24 cellular contexts compared by ENCODE assay signal in genomic region chr3:185162634-185163033, GRCh38. TPM values are rescaled to one million over a fixed set of nuclear protein-coding genes. Genes with fewer than 3 reads are reported as not detected.
"Had no signal": no experiment of that assay in that cellular context is flagged by ENCODE, and none has a peak within 500 bp of the region (broad histone marks: within the 10 kb centered on the region; RNA-seq: fewer than 3 reads in every experiment).

No MANE protein-coding gene starts in this region.

- FAIRE-seq: colon, endothelial cell of umbilical vein, frontal cortex, islet of Langerhans, keratinocyte had no signal

- H3K27ac Mint-ChIP-seq: mesothelial cell of epicardium, naive B cell had no signal

- H3K36me3 ChIP-seq: esophagus muscularis mucosa, gastroesophageal sphincter, heart left ventricle, left lung, lower lobe of right lung had no signal

- ATAC-seq: foreskin keratinocyte, gastroesophageal sphincter, heart left ventricle, left cardiac atrium, left lung, left ventricle myocardium superior, lower lobe of right lung, mucosa of descending colon had no signal

- H3K36me3 Mint-ChIP-seq: mesothelial cell of epicardium, naive B cell had no signal

- DNase-seq: dermis blood vessel endothelial cell; dorsolateral prefrontal cortex; effector CD4-positive, alpha-beta T cell; effector memory CD4-positive, alpha-beta T cell; foreskin keratinocyte; heart left ventricle; left cardiac atrium; left lung; left ventricle myocardium superior; lower lobe of right lung; mesenchymal stem cell; mucosa of descending colon; naive B cell had no signal

- H3K79me2 ChIP-seq: hepatocyte had no signal

- H3K4me1 ChIP-seq: esophagus muscularis mucosa, foreskin keratinocyte, gastroesophageal sphincter, heart left ventricle, left lung, lower lobe of right lung had no signal

- H3K9me3 ChIP-seq: esophagus muscularis mucosa, gastroesophageal sphincter, heart left ventricle, left lung, lower lobe of right lung, mucosa of descending colon had no signal

- H3K9me3 Mint-ChIP-seq: mesothelial cell of epicardium, naive B cell had no signal

- H3K4me2 ChIP-seq: hepatocyte had no signal

- H2AFZ ChIP-seq: hepatocyte had no signal

- H3K27me3 ChIP-seq: dorsolateral prefrontal cortex, esophagus muscularis mucosa, gastroesophageal sphincter, heart left ventricle had no signal

- H3K4me1 Mint-ChIP-seq: mesothelial cell of epicardium, naive B cell had no signal

- H3K4me3 ChIP-seq: coronary artery, dorsolateral prefrontal cortex, esophagus muscularis mucosa, gastroesophageal sphincter, heart left ventricle, hepatocyte, left lung, lower lobe of right lung, mucosa of descending colon had no signal

- H3K4me3 Mint-ChIP-seq: mesothelial cell of epicardium had no signal

- H3K27ac ChIP-seq: coronary artery, dorsolateral prefrontal cortex, esophagus muscularis mucosa, foreskin keratinocyte, gastroesophageal sphincter, heart left ventricle, left lung, lower lobe of right lung had no signal

RNA-seq across cellular contexts. Expression of gene C3orf70, which starts 9.8 kb away (rescaled TPM):
- total RNA-seq: myocyte had no signal
- polyA plus RNA-seq: foreskin keratinocyte, keratinocyte had no signal
